In genomic region chrX:74280759-74281158, GRCh38 we compare ENCODE assay signal across 19 cellular contexts. TPM values are rescaled to one million over a fixed set of nuclear protein-coding genes. Genes with fewer than 3 reads are reported as not detected.
A peak's percentile ranks its signal among the peaks of the same experiment; 100 is the strongest.
DNase-seq lines count a peak whose midpoint lies in the region; ATAC-seq and TF ChIP-seq lines count a peak whose summit lies in the region.
"Had no signal": no experiment of that assay in that cellular context is flagged by ENCODE, and none has a peak within 500 bp of the region (broad histone marks: within the 10 kb centered on the region; RNA-seq: fewer than 3 reads in every experiment).

No MANE protein-coding gene starts in this region.

- peaks cover 2% of the 10 kb centered on the region; the same call in 1 of the 2 replicates for H4K20me1 ChIP-seq in PC-9 (ENCODE audit: insufficient read depth)
- H4K20me1 ChIP-seq in PC-3 (ENCODE audit: low read length): 0 out of 2 replicates have a peak, but pooled peaks cover 13% of the 10 kb centered on the region

- H3K27ac Mint-ChIP-seq in activated B cell treated with CpG ODN at 0.5 μM for 24 hours: peak overlapping the region; percentile 12
- H3K27ac Mint-ChIP-seq: activated naive CD8-positive, alpha-beta T cell treated with anti-CD3 and anti-CD28 coated beads for 36 hours; nephron had no signal

- H3K36me3 ChIP-seq in PC-9 (ENCODE audit: low read depth) (peaks cover 14% of the 10 kb centered on the region), testis (ENCODE audit: low read depth, missing control alignments) (no peaks in the 10 kb centered on the region), PC-3 (ENCODE audit: low read depth, low read length) (peaks cover 65% of the 10 kb centered on the region)
- H3K36me3 ChIP-seq: WERI-Rb-1 had no signal

- no peak overlapping the region for H3K9ac ChIP-seq in PC-3 (ENCODE audit: low read length)
- H3K9ac ChIP-seq: SK-N-SH had no signal

- no peak for TF ChIP-seq POLR2A in testis (IDR thresholded peaks at IDR 0.05)

- H3K4me2 ChIP-seq in PC-9: no peak overlapping the region
- H3K4me2 ChIP-seq in PC-3 (ENCODE audit: low read length): no peak overlapping the region
- H3K4me2 ChIP-seq: SK-N-SH had no signal

- H3K4me3 Mint-ChIP-seq in activated B cell treated with CpG ODN at 0.5 μM for 24 hours: no peak overlapping the region
- H3K4me3 Mint-ChIP-seq: activated naive CD8-positive, alpha-beta T cell treated with anti-CD3 and anti-CD28 coated beads for 36 hours; nephron had no signal

- peaks cover 29% of the 10 kb centered on the region for H3K79me2 ChIP-seq in PC-9 (ENCODE audit: low read depth)
- H3K79me2 ChIP-seq in PC-3 (ENCODE audit: low read length): peaks cover 29% of the 10 kb centered on the region

- peaks cover 51% of the 10 kb centered on the region for H3K36me3 Mint-ChIP-seq in activated B cell treated with CpG ODN at 0.5 μM for 24 hours (ENCODE audit: low read depth)

- no peak for DNase-seq in activated B cell treated with CpG ODN at 0.5 μM for 24 hours
- DNase-seq in PC-9: no peak
- DNase-seq in OCI-M1 (lab: John Stamatoyannopoulos, UW): no peak
- DNase-seq in testis: no peak
- DNase-seq in PC-3: no peak
- DNase-seq: activated naive CD8-positive, alpha-beta T cell treated with anti-CD3 and anti-CD28 coated beads for 36 hours; NCI-H1105 treated with DMSO at 0.1 percent for 48 hours; NCI-H2227 treated with DMSO at 0.1 percent for 48 hours; retina; SK-N-SH; WERI-Rb-1 had no signal

- H3K27me3 Mint-ChIP-seq in activated B cell treated with CpG ODN at 0.5 μM for 24 hours: no peaks in the 10 kb centered on the region
- H3K27me3 Mint-ChIP-seq: activated naive CD8-positive, alpha-beta T cell treated with anti-CD3 and anti-CD28 coated beads for 36 hours had no signal

- no peaks in the 10 kb centered on the region for H3K9me2 ChIP-seq in PC-9 (ENCODE audit: insufficient read depth)
- no peaks in the 10 kb centered on the region for H3K9me2 ChIP-seq in PC-3 (replicated peaks; ENCODE audit: low read length)
- H3K9me2 ChIP-seq: SK-N-SH had no signal

- H2AFZ ChIP-seq in PC-9 (no peak overlapping the region), PC-3 (ENCODE audit: low read length) (no peak overlapping the region)

- peaks cover 24% of the 10 kb centered on the region for H3K4me1 Mint-ChIP-seq in activated B cell treated with CpG ODN at 0.5 μM for 24 hours

- POLR2A ChIA-PET in activated B cell treated with CpG ODN at 0.5 μM for 24 hours (lab: Charles Lee) (no interaction called here), PC-9 (lab: Charles Lee; ENCODE audit: unreplicated experiment) (no interaction called here), PC-3 (lab: Charles Lee; ENCODE audit: unreplicated experiment) (no interaction called here)

- CTCF ChIA-PET in activated B cell treated with CpG ODN at 0.5 μM for 24 hours (lab: Charles Lee) (no interaction called here), PC-9 (lab: Charles Lee) (no interaction called here), PC-3 (lab: Charles Lee) (no interaction called here)

- WGBS in testis, 2 donors: 73 to 84% methylated on average over 3 of the region's 3 CpGs

- TF ChIP-seq CTCF in activated B cell treated with CpG ODN at 0.5 μM for 24 hours (IDR thresholded peaks at IDR 0.05): no peak
- no peak for TF ChIP-seq CTCF in PC-9 (conservative IDR thresholded peaks at IDR 0.05)
- TF ChIP-seq CTCF in testis (IDR thresholded peaks at IDR 0.05): no peak
- TF ChIP-seq CTCF in PC-3 (conservative IDR thresholded peaks at IDR 0.05; ENCODE audit: low read depth, low read length): no peak

- H3F3A ChIP-seq in PC-9 (ENCODE audit: insufficient read depth, low read depth) (no peaks in the 10 kb centered on the region), PC-3 (ENCODE audit: low read length, unreplicated experiment) (no peaks in the 10 kb centered on the region)

- H3K9me3 Mint-ChIP-seq in activated B cell treated with CpG ODN at 0.5 μM for 24 hours: no peaks in the 10 kb centered on the region
- H3K9me3 Mint-ChIP-seq: activated naive CD8-positive, alpha-beta T cell treated with anti-CD3 and anti-CD28 coated beads for 36 hours; nephron had no signal

- H3K9me3 ChIP-seq in PC-9 (ENCODE audit: insufficient read depth, low read depth) (no peaks in the 10 kb centered on the region), testis (no peaks in the 10 kb centered on the region), PC-3 (ENCODE audit: low read length) (no peaks in the 10 kb centered on the region)
- H3K9me3 ChIP-seq: SK-N-SH, tibial nerve had no signal

- no TSS peak for BruUV-seq in PC-9 (replicated peaks; lab: Mats Ljungman, UMichigan)
- no TSS peak for BruUV-seq in PC-3 (replicated peaks; lab: Mats Ljungman, UMichigan)

- intact Hi-C loops in activated B cell treated with CpG ODN at 0.5 μM for 24 hours (cut with micrococcal nuclease): no loop called here
- intact Hi-C loops in PC-9 (cut with micrococcal nuclease; ENCODE audit: unreplicated experiment): no loop called here
- intact Hi-C loops in testis (cut with DNase I; ENCODE audit: low total_unique reads): no loop called here
- intact Hi-C loops in PC-3 (cut with micrococcal nuclease): no loop called here

- H3K27ac ChIP-seq in PC-9 (no peak overlapping the region), testis (no peak overlapping the region), PC-3 (ENCODE audit: low read length) (no peak overlapping the region)
- H3K27ac ChIP-seq: tibial nerve, WERI-Rb-1 had no signal

- ATAC-seq in GM18861 (IDR thresholded peaks at IDR 0.05; ENCODE audit: unreplicated experiment) (peak; percentile 54), GM21576 (IDR thresholded peaks at IDR 0.05; ENCODE audit: unreplicated experiment) (peak; percentile 45), HG03066 (IDR thresholded peaks at IDR 0.05; ENCODE audit: low read depth, unreplicated experiment) (peak; percentile 46), activated B cell treated with CpG ODN at 0.5 μM for 24 hours (ENCODE audit: low read depth) (no peak), PC-3 (no peak)

- H3K4me3 ChIP-seq in PC-9: no peak overlapping the region
- no peak overlapping the region for H3K4me3 ChIP-seq in testis
- H3K4me3 ChIP-seq in PC-3 (ENCODE audit: low read length): no peak overlapping the region
- H3K4me3 ChIP-seq: tibial nerve had no signal

- H3K27me3 ChIP-seq in PC-9 (ENCODE audit: insufficient read depth, low read depth) (no peaks in the 10 kb centered on the region), testis (no peaks in the 10 kb centered on the region), PC-3 (ENCODE audit: low read length) (no peaks in the 10 kb centered on the region)
- H3K27me3 ChIP-seq: tibial nerve had no signal

- no peaks in the 10 kb centered on the region for H3K4me1 ChIP-seq in PC-9 (replicated peaks; ENCODE audit: insufficient read depth)
- H3K4me1 ChIP-seq in testis: no peaks in the 10 kb centered on the region
- no peaks in the 10 kb centered on the region for H3K4me1 ChIP-seq in PC-3 (ENCODE audit: insufficient read depth, low read length)

RNA-seq across cellular contexts. Expression of gene ZCCHC13, which starts 23.2 kb away (rescaled TPM):
- total RNA-seq in activated B cell treated with CpG ODN at 0.5 μM for 24 hours (not detected in 2 replicates), PC-9 (2021) (not detected in 2 replicates), testis (10 to 100 TPM; 13.6 to 30.3 TPM), PC-3 (2014; rRNA removed) (not detected in 2 replicates)
- polyA plus RNA-seq in testis (ENCODE audit: insufficient read depth, low read depth, low replicate concordance): 25.9 TPM
- total RNA-seq: activated naive CD8-positive, alpha-beta T cell treated with anti-CD3 and anti-CD28 coated beads for 36 hours; cardiac septum; fibroblast of villous mesenchyme; lung microvascular endothelial cell; tibial nerve had no signal
- polyA plus RNA-seq: SK-N-SH had no signal

Comparison
In these comparisons a context has a peak if more than half of its experiments do, and no peak if none do; other contexts are left out.
1. ATAC-seq: peak in GM18861 (single experiment), GM21576 (single experiment) and HG03066 (single experiment); none in activated B cell treated with CpG ODN at 0.5 μM for 24 hours (single experiment) and PC-3 (single experiment).
2. RNA of gene ZCCHC13, which starts 23.2 kb away (total RNA-seq): 13.6 to 30.3 TPM in testis; not detected in activated B cell treated with CpG ODN at 0.5 μM for 24 hours, not detected in PC-9 and not detected in PC-3; every median in the first group is over 10 times any median in the second.